Comparison of ENCODE assay signal across 9 cellular contexts in the genomic region with DNA sequence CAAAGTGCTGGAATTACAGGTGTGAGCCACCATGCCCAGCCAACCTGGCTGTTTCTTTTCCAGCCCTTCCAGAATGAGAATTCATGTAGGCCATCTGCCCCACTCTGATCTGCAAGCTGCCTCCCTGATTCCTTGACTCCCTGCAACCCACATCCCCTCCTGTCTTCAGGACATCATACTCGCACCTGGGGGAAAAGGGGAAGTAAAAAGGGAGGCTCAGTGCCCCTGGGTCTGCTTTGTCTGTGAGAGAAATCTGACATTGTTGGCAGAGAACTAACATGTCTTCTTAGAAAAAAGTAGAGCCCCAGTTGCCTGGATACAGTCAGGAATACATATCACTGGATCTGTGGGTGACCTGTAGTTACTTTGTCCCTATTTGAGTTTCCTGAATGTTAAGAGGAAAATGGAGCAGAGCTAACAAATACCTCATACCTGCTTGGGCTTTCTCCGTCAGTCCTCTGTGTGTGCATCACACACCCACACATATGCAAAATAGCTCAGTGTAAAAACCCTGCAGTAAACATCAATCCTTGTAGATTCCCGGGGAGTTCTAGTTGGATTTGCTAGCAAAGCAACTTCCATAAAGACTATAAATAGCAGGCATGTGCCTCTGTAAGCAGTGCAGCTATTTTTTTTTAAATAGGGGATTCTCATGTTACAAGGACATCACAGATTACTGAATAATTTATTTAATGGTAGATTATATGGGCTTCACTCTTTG.
A peak's percentile ranks its signal among the peaks of the same experiment; 100 is the strongest.
DNase-seq lines count a peak whose midpoint lies in the region; ATAC-seq and TF ChIP-seq lines count a peak whose summit lies in the region.
"Had no signal": no experiment of that assay in that cellular context is flagged by ENCODE, and none has a peak within 500 bp of the region (broad histone marks: within the 10 kb centered on the region; RNA-seq: fewer than 3 reads in every experiment).

No MANE protein-coding gene starts in this region.

- no peak overlapping the region for H3K4me3 Mint-ChIP-seq in activated CD4-positive, alpha-beta T cell treated with anti-CD3 and anti-CD28 coated beads, Interleukin-2, amount 10 ng/mL, durations not matched to agents 24 days and 14 days
- no peak overlapping the region for H3K4me3 Mint-ChIP-seq in CD14-positive monocyte

- CTCF ChIA-PET in HEK293T (lab: Yijun Ruan, JAX): interaction anchor here (1.0 kb wide), 1 partner anchor 427 kb away, joined by 3 read pairs; no protein-coding TSS in a partner anchor

- peaks cover 3% of the 10 kb centered on the region for H3K4me1 Mint-ChIP-seq in activated CD4-positive, alpha-beta T cell treated with anti-CD3 and anti-CD28 coated beads, Interleukin-2, amount 10 ng/mL, durations not matched to agents 24 days and 14 days
- H3K4me1 Mint-ChIP-seq in CD14-positive monocyte: no peaks in the 10 kb centered on the region

- no peak for TF ChIP-seq CTCF in CD14-positive monocyte (IDR thresholded peaks at IDR 0.05)

- H3K27me3 ChIP-seq in aorta (ENCODE audit: control insufficient read depth in 1 of 2, insufficient read depth in 2 of 2, low read length in 1 of 2): no peaks in the 10 kb centered on the region

- POLR2A ChIA-PET in HEK293T (lab: Yijun Ruan, JAX): no interaction called here

- intact Hi-C loops in activated CD4-positive, alpha-beta T cell treated with anti-CD3 and anti-CD28 coated beads, Interleukin-2, amount 10 ng/mL, durations not matched to agents 24 days and 14 days (cut with micrococcal nuclease): no loop called here
- intact Hi-C loops in CD14-positive monocyte (cut with micrococcal nuclease): no loop called here
- intact Hi-C loops in aorta (cut with DNase I): no loop called here

- ATAC-seq in HG02970 (IDR thresholded peaks at IDR 0.05; ENCODE audit: low FRiP score, unreplicated experiment) (no peak), aorta (ENCODE audit: low FRiP score) (no peak)
- ATAC-seq: naive thymus-derived CD8-positive, alpha-beta T cell had no signal

- DNase-seq in EH (ENCODE audit: low read depth) (peak; percentile 40), HEK293T (ENCODE audit: extremely low spot score) (peak; percentile 37), NCI-H526 (lab: John Stamatoyannopoulos, UW) (peak; percentile 94 to 95), iPS-NIHi7 (ENCODE audit: extremely low spot score) (peak; percentile 31), CD14-positive monocyte (ENCODE audit: low spot score) (no peak), aorta (no peak)
- DNase-seq in activated CD4-positive, alpha-beta T cell treated with anti-CD3 and anti-CD28 coated beads, Interleukin-2, amount 10 ng/mL, durations not matched to agents 24 days and 14 days: no peak
- DNase-seq: naive thymus-derived CD8-positive, alpha-beta T cell had no signal

- H3K9me3 Mint-ChIP-seq in activated CD4-positive, alpha-beta T cell treated with anti-CD3 and anti-CD28 coated beads, Interleukin-2, amount 10 ng/mL, durations not matched to agents 24 days and 14 days: no peaks in the 10 kb centered on the region
- no peaks in the 10 kb centered on the region for H3K9me3 Mint-ChIP-seq in CD14-positive monocyte
- H3K9me3 Mint-ChIP-seq: naive thymus-derived CD8-positive, alpha-beta T cell had no signal

- 43% methylated on average over 3 of the region's 3 CpGs for WGBS in aorta, 2 donors

- peaks cover 5% of the 10 kb centered on the region for H3K27me3 Mint-ChIP-seq in activated CD4-positive, alpha-beta T cell treated with anti-CD3 and anti-CD28 coated beads, Interleukin-2, amount 10 ng/mL, durations not matched to agents 24 days and 14 days
- H3K27me3 Mint-ChIP-seq in CD14-positive monocyte (ENCODE audit: low read depth in 3 of 3): peaks cover 0 to 3% (median 0%) of the 10 kb centered on the region in 3 donors

- no peaks in the 10 kb centered on the region for H3K36me3 Mint-ChIP-seq in activated CD4-positive, alpha-beta T cell treated with anti-CD3 and anti-CD28 coated beads, Interleukin-2, amount 10 ng/mL, durations not matched to agents 24 days and 14 days (ENCODE audit: low read depth)
- no peaks in the 10 kb centered on the region for H3K36me3 Mint-ChIP-seq in CD14-positive monocyte
- H3K36me3 Mint-ChIP-seq: naive thymus-derived CD8-positive, alpha-beta T cell had no signal

- no peak overlapping the region for H3K4me3 ChIP-seq in aorta (ENCODE audit: low read length in 2 of 2)

- H3K4me1 ChIP-seq in aorta (ENCODE audit: control insufficient read depth in 1 of 2, insufficient read depth in 2 of 2, low read length in 2 of 2): no peaks in the 10 kb centered on the region

- H3K9me3 ChIP-seq in aorta (ENCODE audit: control insufficient read depth, low read length): no peaks in the 10 kb centered on the region

- H3K27ac Mint-ChIP-seq in activated CD4-positive, alpha-beta T cell treated with anti-CD3 and anti-CD28 coated beads, Interleukin-2, amount 10 ng/mL, durations not matched to agents 24 days and 14 days: no peak overlapping the region
- H3K27ac Mint-ChIP-seq in CD14-positive monocyte: peak overlapping the region in 1 of 7 donors; percentile 63

- no peak overlapping the region for H3K27ac ChIP-seq in aorta (ENCODE audit: low read depth in 1 of 2, low read length in 2 of 2)

- H3K36me3 ChIP-seq in aorta (ENCODE audit: control insufficient read depth in 1 of 2, insufficient read depth in 2 of 2, low read length in 1 of 2): no peaks in the 10 kb centered on the region

TF ChIP-seq in HEK293T, 16 proteins besides CTCF, POLR2A, EP300 and RAD21:
- no peak for TF ChIP-seq FOXM1 (IDR thresholded peaks at IDR 0.05; ENCODE audit: borderline replicate concordance)
- peak; percentile 76 for TF ChIP-seq ZNF384 (IDR thresholded peaks at IDR 0.05)
- no peak for TF ChIP-seq HDGF (IDR thresholded peaks at IDR 0.05; ENCODE audit: borderline replicate concordance)
- TF ChIP-seq FOXK2 (IDR thresholded peaks at IDR 0.05): no peak
- TF ChIP-seq NFRKB (IDR thresholded peaks at IDR 0.05): no peak
- TF ChIP-seq BHLHE40 (IDR thresholded peaks at IDR 0.05; ENCODE audit: borderline replicate concordance): no peak
- no peak for TF ChIP-seq FOXA1 (IDR thresholded peaks at IDR 0.05)
- TF ChIP-seq SUZ12 (IDR thresholded peaks at IDR 0.05): no peak

Comparison
In these comparisons a context has a peak if more than half of its experiments do, and no peak if none do; other contexts are left out.
1. DNase-seq: peak in EH (single experiment), HEK293T (single experiment), NCI-H526 (2 of 2) and iPS-NIHi7 (single experiment); none in activated CD4-positive, alpha-beta T cell treated with anti-CD3 and anti-CD28 coated beads, Interleukin-2, amount 10 ng/mL, durations not matched to agents 24 days and 14 days (single experiment), CD14-positive monocyte (single experiment) and aorta (0 of 2).